In genomic region chr6:119978274-119978889, GRCh38 we compare ENCODE assay signal across 8 cellular contexts.
DNase-seq lines count a peak whose midpoint lies in the region; ATAC-seq and TF ChIP-seq lines count a peak whose summit lies in the region.

No MANE protein-coding gene starts in this region.

- H3K27ac ChIP-seq in lower lobe of right lung: no peak overlapping the region

- peak; percentile 38 for DNase-seq in NCI-H82 (lab: John Stamatoyannopoulos, UW)
- no peak for DNase-seq in NCI-H82 treated with DMSO at 0.1 percent for 48 hours (lab: John Stamatoyannopoulos, UW; ENCODE audit: unreplicated experiment)
- no peak for DNase-seq in activated B cell treated with CpG ODN at 0.5 μM for 24 hours
- DNase-seq in lower lobe of right lung: no peak
- no peak for DNase-seq in stimulated activated naive CD4-positive, alpha-beta T cell treated with Interleukin-2 at 50 U/mL for 16 hours (lab: John Stamatoyannopoulos, UW)

- CTCF ChIA-PET in activated B cell treated with CpG ODN at 0.5 μM for 24 hours (lab: Charles Lee): interaction anchor here (0.7 to 1.9 kb wide), 4 partner anchors 15 to 644 kb away, joined by 3 to 8 read pairs (median 4); no protein-coding TSS in a partner anchor

- POLR2A ChIA-PET in activated B cell treated with CpG ODN at 0.5 μM for 24 hours (lab: Charles Lee): no interaction called here

- no peak overlapping the region for H3K4me3 ChIP-seq in lower lobe of right lung

- no peaks in the 10 kb centered on the region for H3K36me3 Mint-ChIP-seq in activated B cell treated with CpG ODN at 0.5 μM for 24 hours (ENCODE audit: low read depth)

- H3K27me3 Mint-ChIP-seq in activated B cell treated with CpG ODN at 0.5 μM for 24 hours: no peaks in the 10 kb centered on the region

- ATAC-seq in HG03139 (IDR thresholded peaks at IDR 0.05; ENCODE audit: unreplicated experiment): peak; percentile 64
- peak; percentile 52 for ATAC-seq in activated B cell treated with CpG ODN at 0.5 μM for 24 hours (ENCODE audit: low read depth)
- ATAC-seq in lower lobe of right lung: no peak
- no peak for ATAC-seq in GM21825 (IDR thresholded peaks at IDR 0.05; ENCODE audit: unreplicated experiment)
- ATAC-seq in HG03439 (IDR thresholded peaks at IDR 0.05; ENCODE audit: unreplicated experiment): no peak

- TF ChIP-seq CTCF in activated B cell treated with CpG ODN at 0.5 μM for 24 hours (IDR thresholded peaks at IDR 0.05) (peak; percentile 21), lower lobe of right lung (IDR thresholded peaks at IDR 0.05) (peak; percentile 46)

- no peaks in the 10 kb centered on the region for H3K4me1 Mint-ChIP-seq in activated B cell treated with CpG ODN at 0.5 μM for 24 hours

- H3K27ac Mint-ChIP-seq in activated B cell treated with CpG ODN at 0.5 μM for 24 hours: no peak overlapping the region

- intact Hi-C loops in activated B cell treated with CpG ODN at 0.5 μM for 24 hours (cut with micrococcal nuclease) (loop anchor here (1.0 to 2.0 kb wide), 5 partner anchors 236 to 850 kb away; no protein-coding TSS in a partner anchor), lower lobe of right lung (cut with DNase I) (no loop called here)

- no peaks in the 10 kb centered on the region for H3K4me1 ChIP-seq in lower lobe of right lung

- no peaks in the 10 kb centered on the region for H3K9me3 ChIP-seq in lower lobe of right lung

- H3K4me3 Mint-ChIP-seq in activated B cell treated with CpG ODN at 0.5 μM for 24 hours: no peak overlapping the region

- H3K36me3 ChIP-seq in lower lobe of right lung: no peaks in the 10 kb centered on the region

- no peaks in the 10 kb centered on the region for H3K27me3 ChIP-seq in lower lobe of right lung (ENCODE audit: low read depth)

- no peaks in the 10 kb centered on the region for H3K9me3 Mint-ChIP-seq in activated B cell treated with CpG ODN at 0.5 μM for 24 hours

Comparison
In these comparisons a context has a peak if more than half of its experiments do, and no peak if none do; other contexts are left out.
1. ATAC-seq: peak in HG03139 (single experiment) and activated B cell treated with CpG ODN at 0.5 μM for 24 hours (single experiment); none in lower lobe of right lung (0 of 2), GM21825 (single experiment) and HG03439 (single experiment).